7 cellular contexts compared by ENCODE assay signal in the genomic region with DNA sequence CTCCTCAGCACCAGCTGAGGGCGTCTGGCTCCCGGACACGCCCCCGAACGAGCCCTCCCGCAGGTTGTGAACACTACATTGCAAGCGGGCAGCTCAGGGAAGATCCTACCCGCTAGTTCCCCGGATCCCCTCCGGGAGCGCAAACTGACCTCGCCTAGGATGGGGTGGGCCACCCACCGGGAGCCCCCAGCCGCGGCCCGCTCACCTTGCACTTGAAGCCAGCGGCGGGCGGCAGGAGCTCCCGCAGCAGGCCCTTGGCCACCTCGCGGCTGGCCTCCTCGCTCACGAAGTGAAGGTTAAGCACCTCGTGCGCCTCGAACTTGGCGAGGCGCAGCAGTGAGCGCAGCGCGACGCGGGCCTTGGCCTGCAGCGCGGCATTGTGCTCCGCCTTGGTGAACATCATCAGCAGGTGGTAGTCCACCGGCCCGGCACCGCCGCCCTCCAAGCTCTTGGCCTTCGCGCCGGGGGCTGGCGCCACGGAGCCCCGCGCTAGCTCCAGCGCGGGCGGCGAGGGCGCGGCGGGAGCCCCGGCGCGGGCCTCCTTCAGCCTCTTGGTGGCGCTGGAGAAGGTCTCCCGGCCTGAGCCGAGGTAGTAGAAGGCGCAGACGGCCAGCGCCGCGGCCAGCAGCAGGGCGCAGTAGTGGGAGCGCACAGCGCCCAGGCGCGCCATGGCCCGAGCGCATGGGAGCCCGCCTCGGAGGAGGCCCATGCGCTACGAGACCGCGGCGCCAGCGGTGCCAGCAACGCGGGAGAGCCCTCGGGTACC. TPM values are rescaled to one million over a fixed set of nuclear protein-coding genes. Genes with fewer than 3 reads are reported as not detected.
A peak's percentile ranks its signal among the peaks of the same experiment; 100 is the strongest.
DNase-seq lines count a peak whose midpoint lies in the region; ATAC-seq and TF ChIP-seq lines count a peak whose summit lies in the region.

No MANE protein-coding gene starts in this region.

- H3K4me1 ChIP-seq in HEK293 (ENCODE audit: control insufficient read depth, insufficient read depth, low read length) (no peaks in the 10 kb centered on the region), body of pancreas (peaks cover 20% of the 10 kb centered on the region), spleen (peaks cover 4 to 40% (median 30%) of the 10 kb centered on the region in 6 donors)

- peak overlapping the region; percentile 81 for H3K4me3 ChIP-seq in HEK293 (ENCODE audit: low read depth, low read length)
- peak overlapping the region; percentile 85 for H3K4me3 ChIP-seq in SK-N-MC
- H3K4me3 ChIP-seq in body of pancreas, result peak overlapping the region; percentile 77 to 92
- peak overlapping the region; percentile 90 to 100 (median 94) for H3K4me3 ChIP-seq in spleen

- peaks cover 2 to 3% (median 2%) of the 10 kb centered on the region in 3 donors for H3K27me3 Mint-ChIP-seq in immature natural killer cell (ENCODE audit: low read depth in 3 of 3)

- ATAC-seq in body of pancreas, result peak; percentile 79

- 0 to 1% methylated on average over 1 to 76 of the region's 84 CpGs for WGBS in body of pancreas, 2 donors
- 0 to 1% (median 0%) methylated on average over 46 to 84 of the region's 84 CpGs for WGBS in spleen, 5 donors

- peak overlapping the region; percentile 80 to 94 (median 85) for H3K4me3 Mint-ChIP-seq in immature natural killer cell

- peak overlapping the region in 4 of 6 donors; percentile 59 to 77 (median 64) for H3K27ac Mint-ChIP-seq in immature natural killer cell

- H3K4me1 Mint-ChIP-seq in immature natural killer cell, result peaks cover 24 to 32% of the 10 kb centered on the region in 2 donors

- no peaks in the 10 kb centered on the region for H3K36me3 Mint-ChIP-seq in immature natural killer cell

- intact Hi-C loops in body of pancreas (cut with DNase I) (loop anchor here (5.0 kb wide), 1 partner anchor 252 kb away; no protein-coding TSS in a partner anchor), spleen (cut with DNase I; ENCODE audit: low total_unique reads) (loop anchor here (2.0 kb wide), 1 partner anchor 252 kb away; no protein-coding TSS in a partner anchor)

- H3K36me3 ChIP-seq in HEK293 (ENCODE audit: control insufficient read depth in 2 of 2, insufficient read depth in 1 of 2, low read length in 2 of 2) (peaks cover 0 to 25% of the 10 kb centered on the region in 2 experiments; a peak in 1 of 3 replicates), SK-N-MC (ENCODE audit: insufficient read depth, low read length) (peaks cover 20% of the 10 kb centered on the region), body of pancreas (replicated peaks in 1 of 2; ENCODE audit: insufficient read depth in 1 of 2, low read depth in 2 of 2) (no peaks in the 10 kb centered on the region), spleen (peaks cover 0 to 26% (median 5%) of the 10 kb centered on the region in 6 donors)

- CTCF ChIA-PET in HEK293 (lab: Yijun Ruan, JAX), result interaction anchor here (0.6 to 2.9 kb wide), 37 partner anchors 9 to 663 kb away, joined by 3 to 92 read pairs (median 4); a partner anchor contains a TSS

- H3K27ac ChIP-seq in HEK293 (ENCODE audit: extremely low read depth, low read depth, low read length) (peak overlapping the region; percentile 51), SK-N-MC (peak overlapping the region; percentile 72), body of pancreas (peak overlapping the region; percentile 13 to 90 (median 66)), spleen (peak overlapping the region; percentile 74 to 93 (median 89))

- H3K9me3 Mint-ChIP-seq in immature natural killer cell, result no peaks in the 10 kb centered on the region

- TF ChIP-seq CTCF in GM13976 (IDR thresholded peaks at IDR 0.05; ENCODE audit: borderline replicate concordance, control extremely low read depth, extremely low read depth, insufficient read depth, missing control alignments), result peak; percentile 80
- no peak; the same call in 1 of the 2 replicates for TF ChIP-seq CTCF in HEK293 (tag by site-specific recombination; IDR thresholded peaks at IDR 0.05)
- peak; percentile 17 to 76 (median 58) for TF ChIP-seq CTCF in body of pancreas (IDR thresholded peaks at IDR 0.05)
- peak in 9 of 11 experiments; percentile 7 to 79 (median 65) for TF ChIP-seq CTCF in spleen (IDR thresholded peaks at IDR 0.05 in 8 of 11, conservative IDR thresholded peaks at IDR 0.05 in 3 of 11)

- DNase-seq in GM13976 (ENCODE audit: low spot score) (peak; percentile 82), LoVo (ENCODE audit: low spot score) (peak; percentile 57), SK-N-MC (ENCODE audit: low read depth, low spot score) (no peak), body of pancreas (peak; percentile 36 to 76 (median 73)), immature natural killer cell (peak in 1 of 3 donors; percentile 25), spleen (peak; percentile 96)

- POLR2A ChIA-PET in HEK293 (lab: Yijun Ruan, JAX), result interaction anchor here (0.5 to 1.8 kb wide), 9 partner anchors 9 to 687 kb away, joined by 3 to 11 read pairs (median 4); a partner anchor contains a TSS

- H3K9me3 ChIP-seq in HEK293 (ENCODE audit: control insufficient read depth, insufficient read depth, low read depth, low read length) (no peaks in the 10 kb centered on the region), SK-N-MC (ENCODE audit: low read depth, low read length) (no peaks in the 10 kb centered on the region), body of pancreas (no peaks in the 10 kb centered on the region), spleen (no peaks in the 10 kb centered on the region)

- in situ Hi-C loops in GM13976 (cut with MboI; ENCODE audit: low sequenced_read_pairs, unreplicated experiment), result loop anchor here (5.0 kb wide), 1 partner anchor 252 kb away; no protein-coding TSS in a partner anchor

- no peaks in the 10 kb centered on the region for H3K27me3 ChIP-seq in body of pancreas
- no peaks in the 10 kb centered on the region for H3K27me3 ChIP-seq in spleen (replicated peaks in 1 of 7)

- TF ChIP-seq POLR2A in body of pancreas (IDR thresholded peaks at IDR 0.05) (peak in 2 of 3 donors; percentile 38 to 44), spleen (IDR thresholded peaks at IDR 0.05) (no peak)

- peak overlapping the region; percentile 78 for H3K9ac ChIP-seq in SK-N-MC (ENCODE audit: insufficient read length)

TF ChIP-seq in HEK293, 187 proteins besides CTCF, POLR2A, EP300 and RAD21 (continues in another document):
- no peak for TF ChIP-seq ZNF266 (tag by site-specific recombination; IDR thresholded peaks at IDR 0.05; ENCODE audit: low read depth)
- TF ChIP-seq, protein P1, sequence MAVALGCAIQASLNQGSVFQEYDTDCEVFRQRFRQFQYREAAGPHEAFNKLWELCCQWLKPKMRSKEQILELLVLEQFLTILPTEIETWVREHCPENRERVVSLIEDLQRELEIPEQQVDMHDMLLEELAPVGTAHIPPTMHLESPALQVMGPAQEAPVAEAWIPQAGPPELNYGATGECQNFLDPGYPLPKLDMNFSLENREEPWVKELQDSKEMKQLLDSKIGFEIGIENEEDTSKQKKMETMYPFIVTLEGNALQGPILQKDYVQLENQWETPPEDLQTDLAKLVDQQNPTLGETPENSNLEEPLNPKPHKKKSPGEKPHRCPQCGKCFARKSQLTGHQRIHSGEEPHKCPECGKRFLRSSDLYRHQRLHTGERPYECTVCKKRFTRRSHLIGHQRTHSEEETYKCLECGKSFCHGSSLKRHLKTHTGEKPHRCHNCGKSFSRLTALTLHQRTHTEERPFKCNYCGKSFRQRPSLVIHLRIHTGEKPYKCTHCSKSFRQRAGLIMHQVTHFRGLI (tag by site-specific recombination; IDR thresholded peaks at IDR 0.05), result no peak
- no peak for TF ChIP-seq ZSCAN16 (tag by site-specific recombination; IDR thresholded peaks at IDR 0.05)
- TF ChIP-seq YY1 (tag by site-specific recombination; IDR thresholded peaks at IDR 0.05), result peak; percentile 76; the same call in 1 of the 2 replicates
- TF ChIP-seq ZNF169 (tag by site-specific recombination; IDR thresholded peaks at IDR 0.05), result no peak
- TF ChIP-seq, protein P2, sequence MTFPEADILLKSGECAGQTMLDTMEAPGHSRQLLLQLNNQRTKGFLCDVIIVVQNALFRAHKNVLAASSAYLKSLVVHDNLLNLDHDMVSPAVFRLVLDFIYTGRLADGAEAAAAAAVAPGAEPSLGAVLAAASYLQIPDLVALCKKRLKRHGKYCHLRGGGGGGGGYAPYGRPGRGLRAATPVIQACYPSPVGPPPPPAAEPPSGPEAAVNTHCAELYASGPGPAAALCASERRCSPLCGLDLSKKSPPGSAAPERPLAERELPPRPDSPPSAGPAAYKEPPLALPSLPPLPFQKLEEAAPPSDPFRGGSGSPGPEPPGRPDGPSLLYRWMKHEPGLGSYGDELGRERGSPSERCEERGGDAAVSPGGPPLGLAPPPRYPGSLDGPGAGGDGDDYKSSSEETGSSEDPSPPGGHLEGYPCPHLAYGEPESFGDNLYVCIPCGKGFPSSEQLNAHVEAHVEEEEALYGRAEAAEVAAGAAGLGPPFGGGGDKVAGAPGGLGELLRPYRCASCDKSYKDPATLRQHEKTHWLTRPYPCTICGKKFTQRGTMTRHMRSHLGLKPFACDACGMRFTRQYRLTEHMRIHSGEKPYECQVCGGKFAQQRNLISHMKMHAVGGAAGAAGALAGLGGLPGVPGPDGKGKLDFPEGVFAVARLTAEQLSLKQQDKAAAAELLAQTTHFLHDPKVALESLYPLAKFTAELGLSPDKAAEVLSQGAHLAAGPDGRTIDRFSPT (tag by site-specific recombination; IDR thresholded peaks at IDR 0.05), result peak; percentile 24; the same call in 1 of the 2 replicates

RNA-seq across cellular contexts. Expression of a gene that starts 0.4 kb away (rescaled TPM):
- total RNA-seq in body of pancreas, result 1 to 10 TPM; 1.3 to 4.2 TPM
- polyA plus RNA-seq in immature natural killer cell, result 10 to 100 TPM in 1 of 3 donors, 1 to 10 TPM in 2; 5.3 to 15.7 (median 5.6) TPM
- total RNA-seq in spleen, result 10 to 100 TPM in 4 of 7 donors, 1 to 10 TPM in 3; 7.7 to 22.3 (median 16.4) TPM
- 1 to 10 TPM; 2.7 to 4.5 (median 3.4) TPM for polyA plus RNA-seq in spleen

Comparison
In these comparisons a context has a peak if more than half of its experiments do, and no peak if none do; other contexts are left out.
1. POLR2A ChIP-seq: peak in body of pancreas (2 of 3); none in spleen (0 of 3).
2. Peak in every context shown above with its lines, with median percentiles within 50 percentile points of each other: H3K27ac ChIP-seq and H3K4me3 ChIP-seq.